Comparison of ENCODE assay signal across 19 cellular contexts in the genomic region with DNA sequence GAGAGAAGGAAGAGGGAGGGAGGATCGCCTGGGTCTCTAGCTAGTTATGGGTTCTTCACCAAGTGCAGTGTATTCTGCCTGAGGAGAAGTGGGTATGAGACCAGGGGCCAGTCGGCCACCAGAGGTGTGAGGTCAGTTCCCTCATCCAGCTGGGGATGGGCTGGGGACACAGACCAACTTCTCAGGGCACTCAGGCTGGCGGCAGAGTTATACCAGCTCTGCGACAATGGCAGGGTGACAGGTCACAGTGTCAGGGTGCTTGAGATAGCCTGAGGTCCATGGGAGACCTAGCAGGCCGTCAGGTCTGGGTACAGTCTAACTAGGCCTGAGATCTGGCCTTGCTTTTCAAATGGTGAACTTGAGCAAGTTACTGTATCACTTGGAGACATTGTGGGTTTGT.
"Had no signal": no experiment of that assay in that cellular context is flagged by ENCODE, and none has a peak within 500 bp of the region (broad histone marks: within the 10 kb centered on the region; RNA-seq: fewer than 3 reads in every experiment).

No MANE protein-coding gene starts in this region.

- ATAC-seq: esophagus mucosa; heart right ventricle; left ventricle myocardium superior; stimulated activated effector memory CD8-positive, alpha-beta T cell treated with anti-CD3 and anti-CD28 coated beads, Interleukin-12 subunit alpha, Interleukin-12 subunit beta, amount 100 ng/mL, for 72 hours; stimulated activated naive CD8-positive, alpha-beta T cell treated with anti-CD3 and anti-CD28 coated beads, Interleukin-15, Interleukin-2, amounts not matched to agents 100 U/mL and 50 U/mL, for 24 hours had no signal

- H3K27me3 ChIP-seq: heart right ventricle, suprapubic skin, thyroid gland, vagina had no signal

- H3K4me3 ChIP-seq: heart right ventricle, lung, smooth muscle cell, suprapubic skin, thyroid gland, vagina had no signal

- H3K27ac ChIP-seq: heart right ventricle, suprapubic skin, thyroid gland, vagina had no signal

- H3K4me2 ChIP-seq: smooth muscle cell had no signal

- DNase-seq: effector memory CD4-positive, alpha-beta T cell; heart right ventricle; islet precursor cell; left ventricle myocardium superior; mesenchymal stem cell; midbrain; nephron progenitor cell; stimulated activated CD4-positive, alpha-beta T cell treated with anti-CD3 and anti-CD28 coated beads, Interleukin-4, amount 100 ng/mL, for 1 hour; stimulated activated CD8-positive, alpha-beta memory T cell treated with anti-CD3 and anti-CD28 coated beads, Interleukin-4, amount 100 ng/mL, for 48 hours; stimulated activated naive CD8-positive, alpha-beta T cell treated with anti-CD3 and anti-CD28 coated beads, Interleukin-15, Interleukin-2, amounts not matched to agents 100 U/mL and 50 U/mL, for 24 hours; thyroid gland had no signal

- FAIRE-seq: endometrium, frontal cortex had no signal

- H3K4me1 ChIP-seq: thyroid gland had no signal

- H3K9me3 ChIP-seq: heart right ventricle, suprapubic skin, thyroid gland, vagina had no signal

- H3K36me3 ChIP-seq: heart right ventricle, suprapubic skin, thyroid gland, vagina had no signal
